In genomic region chr3:54905230-54905888, GRCh38 we compare ENCODE assay signal across 24 cellular contexts. TPM values are rescaled to one million over a fixed set of nuclear protein-coding genes. Genes with fewer than 3 reads are reported as not detected.
DNase-seq lines count a peak whose midpoint lies in the region; ATAC-seq and TF ChIP-seq lines count a peak whose summit lies in the region.
"Had no signal": no experiment of that assay in that cellular context is flagged by ENCODE, and none has a peak within 500 bp of the region (broad histone marks: within the 10 kb centered on the region; RNA-seq: fewer than 3 reads in every experiment).

No MANE protein-coding gene starts in this region.

- H3K36me3 Mint-ChIP-seq in endothelial cell (ENCODE audit: low read depth, unreplicated experiment) (no peaks in the 10 kb centered on the region), Calu3 (ENCODE audit: insufficient read depth, unreplicated experiment) (no peaks in the 10 kb centered on the region)
- H3K36me3 Mint-ChIP-seq: naive thymus-derived CD8-positive, alpha-beta T cell; type B pancreatic cell had no signal

- no peaks in the 10 kb centered on the region for H3F3A ChIP-seq in PC-3 (ENCODE audit: low read length, unreplicated experiment)

- H3K4me2 ChIP-seq in PC-3 (ENCODE audit: low read length), result no peak overlapping the region
- H3K4me2 ChIP-seq: A549 had no signal

- H3K4me3 Mint-ChIP-seq in endothelial cell (ENCODE audit: unreplicated experiment) (no peak overlapping the region), Calu3 (ENCODE audit: low read depth, unreplicated experiment) (no peak overlapping the region)
- H3K4me3 Mint-ChIP-seq: activated T-helper 17 cell treated with anti-CD3 and anti-CD28 coated beads, Interleukin-2, amount 50 U/mL, for 72 hours; central memory CD8-positive, alpha-beta T cell; naive thymus-derived CD8-positive, alpha-beta T cell; type B pancreatic cell had no signal

- intact Hi-C loops in PC-3 (cut with micrococcal nuclease) (loop anchor here (1.0 kb wide), 1 partner anchor 35 kb away; no protein-coding TSS in a partner anchor), Calu3 (cut with micrococcal nuclease; ENCODE audit: unreplicated experiment) (no loop called here)

- H2AFZ ChIP-seq in PC-3 (ENCODE audit: low read length), result no peak overlapping the region
- H2AFZ ChIP-seq: parathyroid adenoma had no signal

- H3K27ac ChIP-seq in PC-3 (ENCODE audit: low read length), result no peak overlapping the region
- H3K27ac ChIP-seq: A549, parathyroid adenoma had no signal

- BruUV-seq in PC-3 (replicated peaks; lab: Mats Ljungman, UMichigan) (no TSS peak), Calu3 (replicated peaks; lab: Mats Ljungman, UMichigan) (no TSS peak)

- ATAC-seq in PC-3 (peak; percentile 49; the same call in 1 of the 2 replicates), HG03097 (IDR thresholded peaks at IDR 0.05; ENCODE audit: low FRiP score, unreplicated experiment) (no peak), GM21576 (IDR thresholded peaks at IDR 0.05; ENCODE audit: unreplicated experiment) (no peak)
- ATAC-seq: A549; activated T-helper 17 cell treated with anti-CD3 and anti-CD28 coated beads, Interleukin-2, amount 50 U/mL, for 72 hours; naive thymus-derived CD8-positive, alpha-beta T cell had no signal

- no peaks in the 10 kb centered on the region for H3K27me3 ChIP-seq in PC-3 (ENCODE audit: low read length)
- H3K27me3 ChIP-seq: esophagus muscularis mucosa had no signal

- CTCF ChIA-PET in PC-3 (lab: Charles Lee) (no interaction called here), Calu3 (lab: Charles Lee) (no interaction called here)

- H4K20me1 ChIP-seq in PC-3 (ENCODE audit: low read length), result no peaks in the 10 kb centered on the region

- no peaks in the 10 kb centered on the region for H3K4me1 Mint-ChIP-seq in endothelial cell (ENCODE audit: unreplicated experiment)
- H3K4me1 Mint-ChIP-seq in Calu3 (ENCODE audit: low read depth, unreplicated experiment), result no peaks in the 10 kb centered on the region
- H3K4me1 Mint-ChIP-seq: activated T-helper 17 cell treated with anti-CD3 and anti-CD28 coated beads, Interleukin-2, amount 50 U/mL, for 72 hours; central memory CD8-positive, alpha-beta T cell; naive thymus-derived CD8-positive, alpha-beta T cell had no signal

- DNase-seq in AG09319 (ENCODE audit: extremely low read depth, low read depth), result no peak
- DNase-seq in PC-3, result no peak
- peak; percentile 32 for DNase-seq in dedifferentiated amniotic fluid mesenchymal stem cell (ENCODE audit: extremely low spot score)
- peak; percentile 47 for DNase-seq in myocyte (ENCODE audit: low read depth)
- DNase-seq in endothelial cell (ENCODE audit: low spot score), result no peak
- no peak for DNase-seq in Calu3
- DNase-seq: effector CD4-positive, alpha-beta T cell; head of caudate nucleus; KBM-7; naive thymus-derived CD8-positive, alpha-beta T cell; NCI-H187 treated with DMSO at 0.1 percent for 48 hours; NCI-H446; NK-92 treated with Interleukin-12 subunit alpha and Interleukin-12 subunit beta, amount 100 ng/mL, for 24 hours; small intestine; stimulated activated CD4-positive, alpha-beta T cell treated with anti-CD3 and anti-CD28 coated beads, Interleukin-4, amount 100 ng/mL, for 1 hour had no signal

- no peaks in the 10 kb centered on the region for H3K9me3 ChIP-seq in PC-3 (ENCODE audit: low read length)
- H3K9me3 ChIP-seq: A549, esophagus muscularis mucosa had no signal

- H3K9me2 ChIP-seq in PC-3 (replicated peaks; ENCODE audit: low read length), result no peaks in the 10 kb centered on the region

- H3K9me3 Mint-ChIP-seq in endothelial cell (ENCODE audit: unreplicated experiment) (no peaks in the 10 kb centered on the region), Calu3 (ENCODE audit: low read depth, unreplicated experiment) (no peaks in the 10 kb centered on the region)
- H3K9me3 Mint-ChIP-seq: activated T-helper 17 cell treated with anti-CD3 and anti-CD28 coated beads, Interleukin-2, amount 50 U/mL, for 72 hours; type B pancreatic cell had no signal

- H3K79me2 ChIP-seq in PC-3 (ENCODE audit: low read length), result no peaks in the 10 kb centered on the region
- H3K79me2 ChIP-seq: parathyroid adenoma had no signal

- no peaks in the 10 kb centered on the region for H3K4me1 ChIP-seq in PC-3 (ENCODE audit: insufficient read depth, low read length)
- H3K4me1 ChIP-seq: A549, parathyroid adenoma had no signal

- H3K36me3 ChIP-seq in PC-3 (ENCODE audit: low read depth, low read length), result no peaks in the 10 kb centered on the region
- H3K36me3 ChIP-seq: esophagus muscularis mucosa had no signal

- 0 out of 2 replicates have a peak, but pooled peaks have one; percentile 1 for TF ChIP-seq CTCF in AG09319 (IDR thresholded peaks at IDR 0.05; ENCODE audit: low read depth, low read length)
- TF ChIP-seq CTCF in PC-3 (conservative IDR thresholded peaks at IDR 0.05; ENCODE audit: low read depth, low read length), result no peak
- TF ChIP-seq CTCF in endothelial cell (IDR thresholded peaks at IDR 0.05; ENCODE audit: unreplicated experiment), result no peak
- TF ChIP-seq CTCF in Calu3 (IDR thresholded peaks at IDR 0.05; ENCODE audit: unreplicated experiment), result no peak

- no peak overlapping the region for H3K9ac ChIP-seq in PC-3 (ENCODE audit: low read length)
- H3K9ac ChIP-seq: parathyroid adenoma had no signal

- POLR2A ChIA-PET in PC-3 (lab: Charles Lee; ENCODE audit: unreplicated experiment), result no interaction called here

- peaks cover 7% of the 10 kb centered on the region for H3K27me3 Mint-ChIP-seq in endothelial cell (ENCODE audit: unreplicated experiment)
- no peaks in the 10 kb centered on the region for H3K27me3 Mint-ChIP-seq in Calu3 (ENCODE audit: unreplicated experiment)
- H3K27me3 Mint-ChIP-seq: activated T-helper 17 cell treated with anti-CD3 and anti-CD28 coated beads, Interleukin-2, amount 50 U/mL, for 72 hours; central memory CD8-positive, alpha-beta T cell; type B pancreatic cell had no signal

- H3K4me3 ChIP-seq in PC-3 (ENCODE audit: low read length), result no peak overlapping the region
- H3K4me3 ChIP-seq: A549, esophagus muscularis mucosa, lung had no signal

- H3K27ac Mint-ChIP-seq in endothelial cell (ENCODE audit: unreplicated experiment), result no peak overlapping the region
- H3K27ac Mint-ChIP-seq in Calu3 (ENCODE audit: unreplicated experiment), result no peak overlapping the region
- H3K27ac Mint-ChIP-seq: activated T-helper 17 cell treated with anti-CD3 and anti-CD28 coated beads, Interleukin-2, amount 50 U/mL, for 72 hours; type B pancreatic cell had no signal

RNA-seq across cellular contexts. Expression of gene LRTM1, which starts 22.5 kb away (rescaled TPM):
- total RNA-seq in PC-3 (2014; rRNA removed) (not detected in 2 replicates), myocyte (0.16 and 0.42 TPM in 2 replicates), endothelial cell (ENCODE audit: unreplicated experiment) (not detected), Calu3 (2022) (not detected in 2 replicates)
- polyA plus RNA-seq in myocyte (2012), result 0.29 TPM
- total RNA-seq: activated T-helper 17 cell treated with anti-CD3 and anti-CD28 coated beads, Interleukin-2, amount 50 U/mL, for 72 hours; esophagus muscularis mucosa; lung; naive thymus-derived CD8-positive, alpha-beta T cell had no signal
- polyA plus RNA-seq: A549; lung; naive thymus-derived CD8-positive, alpha-beta T cell; small intestine had no signal

Comparison
In these comparisons a context has a peak if more than half of its experiments do, and no peak if none do; other contexts are left out.
1. DNase-seq: peak in dedifferentiated amniotic fluid mesenchymal stem cell (single experiment) and myocyte (single experiment); none in AG09319 (single experiment), PC-3 (single experiment), endothelial cell (single experiment) and Calu3 (single experiment).